22 cellular contexts compared by ENCODE assay signal in genomic region chr11:18173225-18173866, GRCh38. TPM values are rescaled to one million over a fixed set of nuclear protein-coding genes. Genes with fewer than 3 reads are reported as not detected.
"Had no signal": no experiment of that assay in that cellular context is flagged by ENCODE, and none has a peak within 500 bp of the region (broad histone marks: within the 10 kb centered on the region; RNA-seq: fewer than 3 reads in every experiment).

No MANE protein-coding gene starts in this region.

- H3K4me1 ChIP-seq: left ventricle myocardium inferior, lower lobe of right lung, right atrium auricular region, sigmoid colon, thyroid gland had no signal

- H3K4me3 ChIP-seq: hepatocyte, left ventricle myocardium inferior, lower lobe of right lung, ovary, right atrium auricular region, sigmoid colon, skin epidermis, thyroid gland had no signal

- H3K79me2 ChIP-seq: hepatocyte had no signal

- ATAC-seq: left cardiac atrium, lower lobe of right lung, natural killer cell had no signal

- H3K9me3 Mint-ChIP-seq: natural killer cell, neural crest cell, type B pancreatic cell had no signal

- H3K27ac ChIP-seq: hepatocyte, left ventricle myocardium inferior, lower lobe of right lung, ovary, right atrium auricular region, sigmoid colon, skin epidermis, thyroid gland had no signal

- H3K36me3 ChIP-seq: left ventricle myocardium inferior, lower lobe of right lung, ovary, right atrium auricular region, sigmoid colon, thyroid gland had no signal

- H3K9me3 ChIP-seq: left ventricle myocardium inferior, lower lobe of right lung, ovary, right atrium auricular region, sigmoid colon, thyroid gland had no signal

- H2AFZ ChIP-seq: hepatocyte had no signal

- DNase-seq: dermis blood vessel endothelial cell; erythroblast; head of caudate nucleus; kidney; left cardiac atrium; left ventricle myocardium inferior; lower lobe of right lung; mesenchymal stem cell; natural killer cell; nucleus accumbens; ovary; sigmoid colon; stimulated activated CD4-positive, alpha-beta T cell treated with anti-CD3 and anti-CD28 coated beads, Interleukin-2, amount 100 ng/mL, for 24 hours; stimulated activated CD4-positive, alpha-beta T cell treated with anti-CD3 and anti-CD28 coated beads, Interleukin-4, amount 100 ng/mL, for 4 hours; stimulated activated naive CD4-positive, alpha-beta T cell treated with Interleukin-2 at 50 U/mL for 16 hours; thyroid gland had no signal

- H3K27me3 ChIP-seq: ovary, right atrium auricular region, thyroid gland had no signal

- H3K36me3 Mint-ChIP-seq: natural killer cell, type B pancreatic cell had no signal

- H3K4me2 ChIP-seq: hepatocyte had no signal

- H3K4me3 Mint-ChIP-seq: natural killer cell, neural crest cell, type B pancreatic cell had no signal

- H3K4me1 Mint-ChIP-seq: natural killer cell, neural crest cell had no signal

- H3K27ac Mint-ChIP-seq: natural killer cell, type B pancreatic cell had no signal

RNA-seq across cellular contexts. Expression of gene MRGPRX4, which starts 0.7 kb away (rescaled TPM):
- total RNA-seq: hepatocyte, kidney, left cardiac atrium, left ventricle myocardium inferior, lower lobe of right lung, natural killer cell, neural crest cell, ovary, posterior vena cava, right atrium auricular region, sigmoid colon, thyroid gland had no signal
- polyA plus RNA-seq: hepatocyte, ovary, sigmoid colon had no signal

RNA-seq across cellular contexts. Expression of gene MRGPRX3, which starts 41.0 kb away (rescaled TPM):
- total RNA-seq: dermis blood vessel endothelial cell, hepatocyte, kidney, left cardiac atrium, left ventricle myocardium inferior, lower lobe of right lung, natural killer cell, posterior vena cava, right atrium auricular region, sigmoid colon, thyroid gland had no signal
- polyA plus RNA-seq: hepatocyte, ovary, sigmoid colon had no signal
